8 cellular contexts compared by ENCODE assay signal in genomic region chr12:75526655-75527511, GRCh38. TPM values are rescaled to one million over a fixed set of nuclear protein-coding genes. Genes with fewer than 3 reads are reported as not detected.
DNase-seq lines count a peak whose midpoint lies in the region; ATAC-seq, FAIRE-seq and TF ChIP-seq lines count a peak whose summit lies in the region.

No MANE protein-coding gene starts in this region.

- no peaks in the 10 kb centered on the region for H3K27me3 Mint-ChIP-seq in H9 (ENCODE audit: low read depth)

- H2BK15ac ChIP-seq in H9 (ENCODE audit: low read depth, low read length) = no peak overlapping the region

- no peak overlapping the region for H2BK5ac ChIP-seq in H9 (ENCODE audit: insufficient read length, low read length)

- no peak for TF ChIP-seq POLR2A in upper lobe of left lung (IDR thresholded peaks at IDR 0.05)

- no CpG with 5 or more reads among the region's 4 CpGs for WGBS in H9 (ENCODE audit: extremely low coverage, insufficient read length, low lambda C conversion rate)
- 23 to 28% methylated on average over 4 of the region's 4 CpGs for WGBS in upper lobe of left lung, 2 donors

- no peak overlapping the region for H3K9ac ChIP-seq in H9 (ENCODE audit: extremely low read depth, insufficient read length, low read length)

- peak; percentile 98 for FAIRE-seq in A204.1 (lab: Jason Lieb, UNC)

- H3K27ac Mint-ChIP-seq in H9 = peak overlapping the region in 1 of 3 experiments; percentile 12; a peak in 1 of 7 replicates

- no peak overlapping the region for H3K4ac ChIP-seq in H9 (ENCODE audit: low read depth, low read length)

- no peaks in the 10 kb centered on the region for H3K9me3 ChIP-seq in H9 (ENCODE audit: control insufficient read depth, low read depth, low read length)
- H3K9me3 ChIP-seq in OCI-LY7 (ENCODE audit: low read length) = no peaks in the 10 kb centered on the region
- no peaks in the 10 kb centered on the region for H3K9me3 ChIP-seq in left lung
- no peaks in the 10 kb centered on the region for H3K9me3 ChIP-seq in upper lobe of left lung

- H4K20me1 ChIP-seq in H9 (ENCODE audit: control insufficient read depth, insufficient read depth, insufficient read length) (no peaks in the 10 kb centered on the region), OCI-LY7 (ENCODE audit: insufficient read depth, low read length) (no peaks in the 10 kb centered on the region)

- no peak overlapping the region for H3K4me3 Mint-ChIP-seq in H9

- H3K4me1 Mint-ChIP-seq in H9 = peaks cover 11 to 27% of the 10 kb centered on the region in 2 experiments

- H2AFZ ChIP-seq in H9 (ENCODE audit: low read length) = peak overlapping the region; percentile 40
- H2AFZ ChIP-seq in OCI-LY7 (ENCODE audit: low read length) = no peak overlapping the region

- H3K79me2 ChIP-seq in H9 (ENCODE audit: insufficient read depth, low read length) = no peaks in the 10 kb centered on the region
- no peaks in the 10 kb centered on the region for H3K79me2 ChIP-seq in OCI-LY7 (ENCODE audit: insufficient read depth, low read depth, low read length)

- no peak overlapping the region for H3T11ph ChIP-seq in H9 (ENCODE audit: low read length)

- H3K4me1 ChIP-seq in H9 (ENCODE audit: insufficient read depth, low read length) (no peaks in the 10 kb centered on the region), OCI-LY7 (ENCODE audit: insufficient read depth, low read length, poor library complexity, severe bottlenecking) (peaks cover 30% of the 10 kb centered on the region), left lung (no peaks in the 10 kb centered on the region), upper lobe of left lung (no peaks in the 10 kb centered on the region)

- H2BK120ac ChIP-seq in H9 (ENCODE audit: low read depth, low read length, poor library complexity, severe bottlenecking) = no peak overlapping the region

- no peak overlapping the region for H4K8ac ChIP-seq in H9 (replicated peaks; ENCODE audit: insufficient read length, low read depth, low read length)

- peaks cover 0 to 5% (median 0%) of the 10 kb centered on the region in 3 experiments; a peak in 1 of 7 replicates for H3K36me3 Mint-ChIP-seq in H9 (ENCODE audit: insufficient read depth in 1 of 3, low read depth in 3 of 3)

- no peak overlapping the region for H3K23ac ChIP-seq in H9 (ENCODE audit: insufficient read length, low read depth, low read length)

- no peak overlapping the region for H4K5ac ChIP-seq in H9 (ENCODE audit: insufficient read length, low read depth, low read length)

- H3K4me3 ChIP-seq in OCI-LY7 (ENCODE audit: low read depth, low read length, poor library complexity, severe bottlenecking) (peak overlapping the region; percentile 17), left lung (no peak overlapping the region), upper lobe of left lung (no peak overlapping the region)

- H3K4me2 ChIP-seq in H9 (ENCODE audit: insufficient read depth, insufficient read length, low read length) (no peak overlapping the region), OCI-LY7 (ENCODE audit: low read length) (peak overlapping the region; percentile 36)

- H3K27me3 ChIP-seq in H9 (ENCODE audit: insufficient read depth, low read length) = no peaks in the 10 kb centered on the region
- H3K27me3 ChIP-seq in left lung = no peaks in the 10 kb centered on the region
- no peaks in the 10 kb centered on the region for H3K27me3 ChIP-seq in upper lobe of left lung

- no peak overlapping the region for H3K18ac ChIP-seq in H9 (ENCODE audit: insufficient read length, low read depth, low read length)

- TF ChIP-seq CTCF in GM10266 (IDR thresholded peaks at IDR 0.05; ENCODE audit: control insufficient read depth, insufficient read depth, low read depth, missing control alignments) = peak; percentile 44
- TF ChIP-seq CTCF in H9 (conservative IDR thresholded peaks at IDR 0.05) = peak; percentile 85
- peak; percentile 96 for TF ChIP-seq CTCF in OCI-LY7 (conservative IDR thresholded peaks at IDR 0.05; ENCODE audit: low read length)
- peak; percentile 56 to 72 for TF ChIP-seq CTCF in left lung (IDR thresholded peaks at IDR 0.05)
- peak; percentile 36 to 66 (median 58) for TF ChIP-seq CTCF in upper lobe of left lung (IDR thresholded peaks at IDR 0.05)

- H2BK12ac ChIP-seq in H9 (ENCODE audit: insufficient read length, low read depth, low read length) = no peak overlapping the region

- CTCF ChIA-PET in OCI-LY7 (lab: Charles Lee; ENCODE audit: unreplicated experiment) = interaction anchor here (1.0 to 1.7 kb wide), 6 partner anchors 8 to 510 kb away, joined by 3 to 6 read pairs (median 4); partner anchors contain the start of gene PHLDA1

- no peak for TF ChIP-seq EP300 in upper lobe of left lung (IDR thresholded peaks at IDR 0.05)

- H3K9me2 ChIP-seq in OCI-LY7 (ENCODE audit: insufficient read depth, low read length) = no peaks in the 10 kb centered on the region

- H4K91ac ChIP-seq in H9 (ENCODE audit: insufficient read length, low read depth, low read length) = no peak overlapping the region

- no peak overlapping the region for H2AK5ac ChIP-seq in H9 (ENCODE audit: insufficient read length, low read length)

- H3K36me3 ChIP-seq in OCI-LY7 (ENCODE audit: insufficient read depth, low read length) (no peaks in the 10 kb centered on the region), left lung (no peaks in the 10 kb centered on the region), upper lobe of left lung (no peaks in the 10 kb centered on the region)

- H3K56ac ChIP-seq in H9 (ENCODE audit: insufficient read length, low read depth, low read length) = no peak overlapping the region

- H3K27ac ChIP-seq in H9 (ENCODE audit: insufficient read length, low read depth, low read length) (no peak overlapping the region), OCI-LY7 (ENCODE audit: low read depth, low read length, poor library complexity, severe bottlenecking) (peak overlapping the region; percentile 20), left lung (no peak overlapping the region), upper lobe of left lung (no peak overlapping the region)

- H2BK20ac ChIP-seq in H9 (ENCODE audit: low read depth, low read length, poor library complexity, severe bottlenecking) = no peak overlapping the region

- POLR2A ChIA-PET in OCI-LY7 (lab: Charles Lee) = interaction anchor here (0.6 to 1.2 kb wide), 9 partner anchors 9 to 1060 kb away, joined by 3 to 5 read pairs (median 3); partner anchors contain the start of gene PHLDA1

- no TSS peak for BruUV-seq in OCI-LY7 (replicated peaks; lab: Mats Ljungman, UMichigan)

- H3K9me3 Mint-ChIP-seq in H9 = peaks cover 2 to 6% of the 10 kb centered on the region in 2 experiments; a peak in 3 of 5 replicates

- ATAC-seq in left lung (peak; percentile 69), upper lobe of left lung (ENCODE audit: low FRiP score in 2 of 2) (peak in 1 of 2 donors; percentile 57)

- H3K23me2 ChIP-seq in H9 (ENCODE audit: insufficient read length, low read depth, low read length, poor library complexity, severe bottlenecking) = no peaks in the 10 kb centered on the region

- DNase-seq in GM10266 (ENCODE audit: extremely low spot score) (peak; percentile 50), H9 (peak; percentile 45), KG1 (lab: John Stamatoyannopoulos, UW) (peak; percentile 20), OCI-LY7 (ENCODE audit: low spot score) (peak; percentile 86), left lung (no peak), upper lobe of left lung (no peak)
- DNase-seq in central memory CD4-positive, alpha-beta T cell = peak; percentile 24

- H3K79me1 ChIP-seq in H9 (ENCODE audit: insufficient read depth, low read depth, low read length, poor library complexity, severe bottlenecking) = no peaks in the 10 kb centered on the region

- intact Hi-C loops in OCI-LY7 (cut with micrococcal nuclease; ENCODE audit: unreplicated experiment) (loop anchor here (1.0 to 10.0 kb wide), 7 partner anchors 235 to 1058 kb away; partner anchors contain the start of genes BBS10 and PHLDA1), left lung (cut with DNase I) (no loop called here)

- no peak overlapping the region for H3K14ac ChIP-seq in H9 (ENCODE audit: insufficient read depth, low read length)

RNA-seq across cellular contexts. Expression of gene KRR1, which starts 15.5 kb away (rescaled TPM):
- total RNA-seq in H9 (2021) (88.9 and 92.2 TPM in 2 replicates), OCI-LY7 (2022) (78.0 and 81.7 TPM in 2 replicates), left lung (10 to 100 TPM; 37.5 to 42.0 TPM), upper lobe of left lung (10 to 100 TPM; 24.5 to 44.6 (median 35.7) TPM)
- total RNA-seq in OCI-LY7 (2014; rRNA removed; shearing (Covaris generic)) = 27.6 and 44.0 TPM in 2 replicates

RNA-seq across cellular contexts. Expression of gene GLIPR1, which starts 46.3 kb away (rescaled TPM):
- total RNA-seq in H9 (2021) (0.09 and 0.13 TPM in 2 replicates), OCI-LY7 (2022) (3.3 and 4.6 TPM in 2 replicates), left lung (10 to 100 TPM; 35.3 to 68.2 TPM), upper lobe of left lung (10 to 100 TPM in 4 of 6 donors, 1 to 10 TPM in 2; 7.3 to 56.7 (median 15.7) TPM)
- total RNA-seq in OCI-LY7 (2014; rRNA removed; shearing (Covaris generic)) = 2.8 and 3.4 TPM in 2 replicates

Comparison
In these comparisons a context has a peak if more than half of its experiments do, and no peak if none do; other contexts are left out.
1. DNase-seq: peak in GM10266 (single experiment), H9 (single experiment), KG1 (single experiment), OCI-LY7 (single experiment) and central memory CD4-positive, alpha-beta T cell (single experiment); none in left lung (0 of 2) and upper lobe of left lung (0 of 2).
2. CTCF ChIP-seq: peak in every context shown above with its lines; median percentile 96 in OCI-LY7; 85 in H9; 64 in left lung; 58 in upper lobe of left lung; 44 in GM10266.